In the genomic region with DNA sequence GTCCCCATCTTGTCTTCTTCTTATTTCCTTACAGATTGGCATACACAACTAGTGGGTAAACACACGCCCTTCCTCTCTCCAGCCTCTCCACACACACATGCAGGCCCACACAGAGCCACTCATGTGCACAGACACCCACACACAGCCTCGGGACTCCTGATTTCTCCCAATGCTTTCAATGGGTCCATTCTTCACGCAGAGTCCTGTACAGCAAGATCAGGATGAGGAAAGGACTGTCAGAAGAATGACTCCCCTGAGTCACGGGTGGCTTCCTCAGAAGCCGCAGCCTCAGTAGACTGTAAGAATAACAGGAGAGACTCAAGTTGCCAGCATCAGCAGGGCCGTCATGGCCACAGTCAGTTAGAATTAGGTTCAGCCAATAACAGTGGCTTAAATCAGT, we compare ENCODE assay signal across 1 cellular context.
TF ChIP-seq lines count a peak whose summit lies in the region.

No MANE protein-coding gene starts in this region.

TF ChIP-seq in HEK293T, 16 proteins besides CTCF, POLR2A, EP300 and RAD21:
- TF ChIP-seq CTBP1 (IDR thresholded peaks at IDR 0.05; ENCODE audit: borderline replicate concordance) = no peak
- TF ChIP-seq ARNT (IDR thresholded peaks at IDR 0.05) = no peak
- no peak for TF ChIP-seq FOXM1 (IDR thresholded peaks at IDR 0.05; ENCODE audit: borderline replicate concordance)
- no peak for TF ChIP-seq TARDBP (IDR thresholded peaks at IDR 0.05)
- TF ChIP-seq SP1 (IDR thresholded peaks at IDR 0.05) = no peak
TF ChIP-seq in HEK293T: peak in this region for 0.
